ENCODE assay signal across 11 cellular contexts in the genomic region with DNA sequence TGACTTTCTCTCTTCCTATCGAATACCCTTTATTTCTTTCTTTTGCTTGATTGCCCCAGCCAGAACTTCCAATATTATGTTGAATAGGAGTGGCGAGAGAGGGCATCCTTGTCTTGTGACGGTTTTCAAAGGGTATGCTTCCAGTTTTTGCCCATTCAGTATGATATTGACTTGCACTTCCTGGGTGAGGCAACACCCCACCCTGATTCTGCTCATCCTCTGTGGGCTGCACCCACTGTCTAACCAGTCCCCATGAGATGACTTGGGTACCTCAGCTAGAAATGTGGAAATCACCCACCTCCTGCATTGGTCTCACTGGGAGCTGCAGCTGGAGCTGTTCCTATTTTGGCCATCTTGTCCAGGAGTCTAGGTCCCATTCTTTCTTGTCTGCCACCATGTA. TPM values are rescaled to one million over a fixed set of nuclear protein-coding genes. Genes with fewer than 3 reads are reported as not detected.
DNase-seq lines count a peak whose midpoint lies in the region; ATAC-seq and TF ChIP-seq lines count a peak whose summit lies in the region.
"Had no signal": no experiment of that assay in that cellular context is flagged by ENCODE, and none has a peak within 500 bp of the region (broad histone marks: within the 10 kb centered on the region; RNA-seq: fewer than 3 reads in every experiment).

No MANE protein-coding gene starts in this region.

- no peak overlapping the region for H2BK120ac ChIP-seq in H9 (ENCODE audit: low read depth, low read length, poor library complexity, severe bottlenecking)

- intact Hi-C loops in Caco-2 (cut with micrococcal nuclease; ENCODE audit: unreplicated experiment), result no loop called here

- no peaks in the 10 kb centered on the region for H3K36me3 Mint-ChIP-seq in Caco-2 (ENCODE audit: insufficient read depth, unreplicated experiment)
- H3K36me3 Mint-ChIP-seq in H9 (ENCODE audit: insufficient read depth in 1 of 3, low read depth in 3 of 3), result peaks cover 7 to 13% (median 9%) of the 10 kb centered on the region in 3 experiments
- H3K36me3 Mint-ChIP-seq in activated naive CD8-positive, alpha-beta T cell treated with anti-CD3 and anti-CD28 coated beads, Interleukin-2, amount 50 U/mL, for 24 hours (ENCODE audit: low read depth), result no peaks in the 10 kb centered on the region
- H3K36me3 Mint-ChIP-seq in neural crest cell (ENCODE audit: low read depth), result peaks cover 2% of the 10 kb centered on the region

- H3K14ac ChIP-seq in H9 (ENCODE audit: insufficient read depth, low read length), result no peak overlapping the region

- no peak overlapping the region for H2BK5ac ChIP-seq in H9 (ENCODE audit: insufficient read length, low read length)

- no peak overlapping the region for H2BK20ac ChIP-seq in H9 (ENCODE audit: low read depth, low read length, poor library complexity, severe bottlenecking)

- H3K4me2 ChIP-seq in H9 (ENCODE audit: insufficient read depth, insufficient read length, low read length), result peak overlapping the region; percentile 39

- POLR2A ChIA-PET in Caco-2 (lab: Charles Lee), result no interaction called here

- no peak overlapping the region for H4K8ac ChIP-seq in H9 (replicated peaks; ENCODE audit: insufficient read length, low read depth, low read length)

- no peak overlapping the region for H3K56ac ChIP-seq in H9 (ENCODE audit: insufficient read length, low read depth, low read length)

- H3K9me3 ChIP-seq in Caco-2 (no peaks in the 10 kb centered on the region), H9 (ENCODE audit: control insufficient read depth, low read depth, low read length) (peaks cover 4% of the 10 kb centered on the region)
- H3K9me3 ChIP-seq: thoracic aorta had no signal

- H3K27ac ChIP-seq in H9 (ENCODE audit: insufficient read length, low read depth, low read length), result no peak overlapping the region
- no peak overlapping the region for H3K27ac ChIP-seq in brain microvascular endothelial cell
- H3K27ac ChIP-seq: thoracic aorta had no signal

- no peak overlapping the region for H3K23ac ChIP-seq in H9 (ENCODE audit: insufficient read length, low read depth, low read length)

- no peaks in the 10 kb centered on the region for H3K9me3 Mint-ChIP-seq in Caco-2 (ENCODE audit: unreplicated experiment)
- H3K9me3 Mint-ChIP-seq in H9, result peaks cover 10 to 11% of the 10 kb centered on the region in 2 experiments; a peak in 4 of 5 replicates
- peaks cover 3% of the 10 kb centered on the region for H3K9me3 Mint-ChIP-seq in activated naive CD8-positive, alpha-beta T cell treated with anti-CD3 and anti-CD28 coated beads, Interleukin-2, amount 50 U/mL, for 24 hours
- no peaks in the 10 kb centered on the region for H3K9me3 Mint-ChIP-seq in neural crest cell

- H4K20me1 ChIP-seq in H9 (ENCODE audit: control insufficient read depth, insufficient read depth, insufficient read length), result no peaks in the 10 kb centered on the region

- H3K27me3 Mint-ChIP-seq in Caco-2 (ENCODE audit: insufficient read depth, unreplicated experiment) (peaks cover 5% of the 10 kb centered on the region), H9 (ENCODE audit: low read depth) (no peaks in the 10 kb centered on the region), neural crest cell (ENCODE audit: low read depth) (no peaks in the 10 kb centered on the region)
- no peaks in the 10 kb centered on the region for H3K27me3 Mint-ChIP-seq in activated naive CD8-positive, alpha-beta T cell treated with anti-CD3 and anti-CD28 coated beads, Interleukin-2, amount 50 U/mL, for 24 hours

- no peaks in the 10 kb centered on the region for H3K36me3 ChIP-seq in Caco-2 (ENCODE audit: control insufficient read depth, insufficient read depth, low read length)
- no peaks in the 10 kb centered on the region for H3K36me3 ChIP-seq in brain microvascular endothelial cell (replicated peaks)
- H3K36me3 ChIP-seq: thoracic aorta had no signal

- no peak for ATAC-seq in activated naive CD8-positive, alpha-beta T cell treated with anti-CD3 and anti-CD28 coated beads, Interleukin-2, amount 50 U/mL, for 24 hours
- ATAC-seq in HG02678 (IDR thresholded peaks at IDR 0.05; ENCODE audit: unreplicated experiment) (no peak), HG02973 (IDR thresholded peaks at IDR 0.05; ENCODE audit: unreplicated experiment) (no peak)
- ATAC-seq: left cardiac atrium had no signal

- TF ChIP-seq CTCF in Caco-2 (IDR thresholded peaks at IDR 0.05; ENCODE audit: insufficient read depth in 1 of 2, low read depth in 1 of 2, low read length in 1 of 2, severe bottlenecking in 1 of 2, unreplicated experiment in 1 of 2) (no peak), H9 (conservative IDR thresholded peaks at IDR 0.05) (no peak), neural crest cell (conservative IDR thresholded peaks at IDR 0.05) (no peak), brain microvascular endothelial cell (IDR thresholded peaks at IDR 0.05; ENCODE audit: low read depth, low read length, missing control alignments) (no peak)

- no peaks in the 10 kb centered on the region for H3K4me1 Mint-ChIP-seq in Caco-2 (ENCODE audit: low read depth, unreplicated experiment)
- peaks cover 11 to 12% of the 10 kb centered on the region in 2 experiments for H3K4me1 Mint-ChIP-seq in H9
- H3K4me1 Mint-ChIP-seq in activated naive CD8-positive, alpha-beta T cell treated with anti-CD3 and anti-CD28 coated beads, Interleukin-2, amount 50 U/mL, for 24 hours, result peaks cover 8% of the 10 kb centered on the region
- peaks cover 8% of the 10 kb centered on the region for H3K4me1 Mint-ChIP-seq in neural crest cell

- H3K79me1 ChIP-seq in H9 (ENCODE audit: insufficient read depth, low read depth, low read length, poor library complexity, severe bottlenecking), result no peaks in the 10 kb centered on the region

- H3T11ph ChIP-seq in H9 (ENCODE audit: low read length), result no peak overlapping the region

- H3K4me1 ChIP-seq in Caco-2 (no peaks in the 10 kb centered on the region), H9 (ENCODE audit: insufficient read depth, low read length) (no peaks in the 10 kb centered on the region; the same call in 1 of the 2 replicates)

- no peaks in the 10 kb centered on the region for H3K79me2 ChIP-seq in H9 (ENCODE audit: insufficient read depth, low read length)

- H3K4me3 Mint-ChIP-seq in Caco-2 (ENCODE audit: unreplicated experiment) (peak overlapping the region; percentile 75), H9 (peak overlapping the region; percentile 77 to 79), neural crest cell (peak overlapping the region; percentile 92)
- H3K4me3 Mint-ChIP-seq in activated naive CD8-positive, alpha-beta T cell treated with anti-CD3 and anti-CD28 coated beads, Interleukin-2, amount 50 U/mL, for 24 hours, result peak overlapping the region; percentile 82

- H2BK15ac ChIP-seq in H9 (ENCODE audit: low read depth, low read length), result no peak overlapping the region

- H2AK5ac ChIP-seq in H9 (ENCODE audit: insufficient read length, low read length), result peak overlapping the region; percentile 94

- H4K91ac ChIP-seq in H9 (ENCODE audit: insufficient read length, low read depth, low read length), result no peak overlapping the region

- no peak overlapping the region for H3K9ac ChIP-seq in H9 (ENCODE audit: extremely low read depth, insufficient read length, low read length)

- no peak for DNase-seq in Caco-2
- DNase-seq in H9, result no peak
- no peak for DNase-seq in activated naive CD8-positive, alpha-beta T cell treated with anti-CD3 and anti-CD28 coated beads, Interleukin-2, amount 50 U/mL, for 24 hours
- no peak for DNase-seq in neural crest cell (ENCODE audit: low read depth, low spot score)
- no peak for DNase-seq in brain microvascular endothelial cell
- DNase-seq: left cardiac atrium, NCI-H345, T-helper 9 cell had no signal

- H2AFZ ChIP-seq in H9 (ENCODE audit: low read length), result no peak overlapping the region

- no CpG with 5 or more reads among the region's 3 CpGs for WGBS in H9 (ENCODE audit: extremely low coverage, insufficient read length, low lambda C conversion rate)

- no TSS peak for BruUV-seq in Caco-2 (replicated peaks; lab: Mats Ljungman, UMichigan)

- H3K4me3 ChIP-seq in Caco-2 (ENCODE audit: low read depth, low read length) (no peak overlapping the region), brain microvascular endothelial cell (ENCODE audit: low read depth, low read length) (no peak overlapping the region)
- H3K4me3 ChIP-seq: thoracic aorta had no signal

- CTCF ChIA-PET in Caco-2 (lab: Charles Lee), result no interaction called here

- H3K4ac ChIP-seq in H9 (ENCODE audit: low read depth, low read length), result no peak overlapping the region; the same call in 1 of the 2 replicates

- H4K5ac ChIP-seq in H9 (ENCODE audit: insufficient read length, low read depth, low read length), result no peak overlapping the region

- H3K18ac ChIP-seq in H9 (ENCODE audit: insufficient read length, low read depth, low read length), result peak overlapping the region; percentile 15

- no peak overlapping the region for H3K27ac Mint-ChIP-seq in Caco-2 (ENCODE audit: unreplicated experiment)
- H3K27ac Mint-ChIP-seq in H9, result peak overlapping the region in 2 of 3 experiments; percentile 94 to 97; a peak in 5 of 7 replicates
- H3K27ac Mint-ChIP-seq in activated naive CD8-positive, alpha-beta T cell treated with anti-CD3 and anti-CD28 coated beads, Interleukin-2, amount 50 U/mL, for 24 hours, result peak overlapping the region; percentile 71
- peak overlapping the region; percentile 83 for H3K27ac Mint-ChIP-seq in neural crest cell (ENCODE audit: unreplicated experiment)

- no peaks in the 10 kb centered on the region for H3K23me2 ChIP-seq in H9 (ENCODE audit: insufficient read length, low read depth, low read length, poor library complexity, severe bottlenecking)

- in situ Hi-C loops in brain microvascular endothelial cell (cut with HindIII; ENCODE audit: low pct_ligation_motif_present, low sequenced_read_pairs), result no loop called here

- H2BK12ac ChIP-seq in H9 (ENCODE audit: insufficient read length, low read depth, low read length), result peak overlapping the region; percentile 70

- H3K27me3 ChIP-seq in Caco-2 (replicated peaks; ENCODE audit: control insufficient read depth, insufficient read depth, low read length) (no peaks in the 10 kb centered on the region), H9 (ENCODE audit: insufficient read depth, low read length) (no peaks in the 10 kb centered on the region), brain microvascular endothelial cell (replicated peaks) (no peaks in the 10 kb centered on the region)

RNA-seq across cellular contexts. Expression of gene KCNH8, which starts 44.8 kb away (rescaled TPM):
- total RNA-seq in Caco-2 (2022), result 0.07 and 0.09 TPM in 2 replicates
- 3.4 and 3.7 TPM in 2 replicates for total RNA-seq in H9 (2021)
- 3.5 and 3.8 TPM in 2 replicates for total RNA-seq in neural crest cell
